ENCODE assay signal across 8 cellular contexts in the genomic region with DNA sequence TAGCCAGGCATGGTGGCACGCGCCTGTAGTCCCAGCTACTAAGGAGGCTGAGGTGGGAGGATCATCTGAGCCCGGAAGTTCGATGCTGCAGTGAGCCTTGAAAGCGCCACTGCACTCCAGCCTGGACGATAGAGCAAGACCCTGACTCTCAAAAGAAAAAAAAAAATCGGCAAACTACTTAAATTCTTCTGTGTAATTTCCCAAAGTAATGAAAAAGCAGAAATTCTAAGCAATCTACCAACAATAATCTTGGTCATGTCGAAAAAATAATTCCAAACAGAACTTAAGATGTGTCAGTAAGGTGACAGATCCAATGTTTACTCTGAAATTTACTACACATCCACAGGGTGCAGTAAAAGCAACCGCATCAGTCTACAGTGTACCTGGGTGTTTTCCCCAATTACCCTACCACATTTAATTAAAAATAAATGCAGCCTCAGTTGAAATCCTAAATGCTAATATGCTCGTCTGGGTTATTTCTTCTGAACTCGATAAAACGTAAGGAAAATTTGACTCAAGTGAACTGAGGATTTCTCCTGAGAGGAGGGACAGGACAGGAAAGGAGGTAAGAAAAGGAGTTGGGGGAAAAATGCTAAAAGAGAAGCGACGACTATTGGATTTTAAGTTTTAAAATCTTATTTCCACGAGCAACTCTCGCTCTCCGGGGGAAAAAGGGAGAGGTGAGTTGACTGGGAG. TPM values are rescaled to one million over a fixed set of nuclear protein-coding genes. Genes with fewer than 3 reads are reported as not detected.
DNase-seq lines count a peak whose midpoint lies in the region; ATAC-seq and TF ChIP-seq lines count a peak whose summit lies in the region.

No MANE protein-coding gene starts in this region.

- H3K9ac ChIP-seq in SK-N-MC (ENCODE audit: insufficient read length) (peak overlapping the region; percentile 83), neural progenitor cell (peak overlapping the region; percentile 68)

- H3K27ac ChIP-seq in GM23338 (ENCODE audit: low read depth): peak overlapping the region; percentile 78
- H3K27ac ChIP-seq in SK-N-MC: peak overlapping the region; percentile 71
- H3K27ac ChIP-seq in neural progenitor cell: no peak overlapping the region

- peak overlapping the region; percentile 98 for H3K4me3 Mint-ChIP-seq in GM23338
- peak overlapping the region; percentile 91 for H3K4me3 Mint-ChIP-seq in neural progenitor cell

- ATAC-seq in GM23338 (no peak), HG02981 (IDR thresholded peaks at IDR 0.05; ENCODE audit: unreplicated experiment) (no peak), GM18861 (IDR thresholded peaks at IDR 0.05; ENCODE audit: unreplicated experiment) (no peak)

- H3K4me3 ChIP-seq in GM23338 (peak overlapping the region; percentile 100), SK-N-MC (peak overlapping the region; percentile 93), epithelial cell of esophagus (ENCODE audit: low read length) (peak overlapping the region; percentile 96), neural progenitor cell (peak overlapping the region; percentile 91)

- H3F3A ChIP-seq in GM23338 (replicated peaks; ENCODE audit: low read depth): 0 out of 2 replicates have a peak, but pooled peaks cover 5% of the 10 kb centered on the region
- peaks cover 12% of the 10 kb centered on the region for H3F3A ChIP-seq in neural progenitor cell (ENCODE audit: low read depth)

- DNase-seq in DMS53 (lab: John Stamatoyannopoulos, UW) (peak; percentile 57), GM23338 (ENCODE audit: low spot score) (no peak), SK-N-MC (ENCODE audit: low read depth, low spot score) (no peak), epithelial cell of esophagus (ENCODE audit: low read depth) (peak; percentile 27), neural progenitor cell (ENCODE audit: low spot score) (no peak), amniotic stem cell (lab: John Stamatoyannopoulos, UW) (no peak)

- TF ChIP-seq CTCF in GM23338 (conservative IDR thresholded peaks at IDR 0.05; ENCODE audit: low read depth in 2 of 2): no peak
- TF ChIP-seq CTCF in epithelial cell of esophagus (IDR thresholded peaks at IDR 0.05; ENCODE audit: insufficient read depth, low read depth, low read length, missing control alignments): no peak
- no peak for TF ChIP-seq CTCF in neural progenitor cell (IDR thresholded peaks at IDR 0.05)

- H3K4me1 ChIP-seq in GM23338 (ENCODE audit: insufficient read depth): 0 out of 2 replicates have a peak, but pooled peaks cover 6% of the 10 kb centered on the region
- H3K4me1 ChIP-seq in neural progenitor cell: peaks cover 3% of the 10 kb centered on the region

- no peaks in the 10 kb centered on the region for H3K27me3 ChIP-seq in GM23338 (ENCODE audit: insufficient read depth)
- H3K27me3 ChIP-seq in neural progenitor cell: no peaks in the 10 kb centered on the region

- peaks cover 7% of the 10 kb centered on the region for H3K4me1 Mint-ChIP-seq in GM23338
- peaks cover 9% of the 10 kb centered on the region for H3K4me1 Mint-ChIP-seq in neural progenitor cell

- peaks cover 55% of the 10 kb centered on the region for H3K79me2 ChIP-seq in GM23338 (replicated peaks; ENCODE audit: insufficient read depth)
- H3K79me2 ChIP-seq in neural progenitor cell (ENCODE audit: low read depth): peaks cover 53% of the 10 kb centered on the region

- peak overlapping the region; percentile 94 for H3K27ac Mint-ChIP-seq in GM23338
- peak overlapping the region; percentile 40 for H3K27ac Mint-ChIP-seq in neural progenitor cell

- H3K36me3 ChIP-seq in GM23338 (ENCODE audit: insufficient read depth) (no peaks in the 10 kb centered on the region), SK-N-MC (ENCODE audit: insufficient read depth, low read length) (no peaks in the 10 kb centered on the region; the same call in 1 of the 2 replicates), neural progenitor cell (no peaks in the 10 kb centered on the region)

- H3K4me2 ChIP-seq in GM23338 (peak overlapping the region; percentile 97), neural progenitor cell (peak overlapping the region; percentile 93)

- peaks cover 11% of the 10 kb centered on the region for H3K27me3 Mint-ChIP-seq in GM23338 (ENCODE audit: insufficient read depth, low read depth, poor library complexity)
- H3K27me3 Mint-ChIP-seq in neural progenitor cell (ENCODE audit: insufficient read depth, low read depth): peaks cover 5% of the 10 kb centered on the region

- no peaks in the 10 kb centered on the region for H3K9me2 ChIP-seq in GM23338 (ENCODE audit: insufficient read depth)

- H3K9me3 Mint-ChIP-seq in GM23338: no peaks in the 10 kb centered on the region
- no peaks in the 10 kb centered on the region for H3K9me3 Mint-ChIP-seq in neural progenitor cell

- H2AFZ ChIP-seq in GM23338 (peak overlapping the region; percentile 86), neural progenitor cell (replicated peaks) (peak overlapping the region; percentile 94)

- no peaks in the 10 kb centered on the region; the same call in 1 of the 2 replicates for H4K20me1 ChIP-seq in GM23338 (replicated peaks; ENCODE audit: insufficient read depth)
- H4K20me1 ChIP-seq in neural progenitor cell (ENCODE audit: low read depth): no peaks in the 10 kb centered on the region

- H3K36me3 Mint-ChIP-seq in GM23338 (ENCODE audit: low read depth) (peaks cover 20% of the 10 kb centered on the region), neural progenitor cell (no peaks in the 10 kb centered on the region)

- H3K9me3 ChIP-seq in SK-N-MC (ENCODE audit: low read depth, low read length) (no peaks in the 10 kb centered on the region), neural progenitor cell (ENCODE audit: low read depth) (no peaks in the 10 kb centered on the region)

TF ChIP-seq in GM23338, 12 proteins besides CTCF, POLR2A, EP300 and RAD21 (continues in another document):
- TF ChIP-seq, protein P1, sequence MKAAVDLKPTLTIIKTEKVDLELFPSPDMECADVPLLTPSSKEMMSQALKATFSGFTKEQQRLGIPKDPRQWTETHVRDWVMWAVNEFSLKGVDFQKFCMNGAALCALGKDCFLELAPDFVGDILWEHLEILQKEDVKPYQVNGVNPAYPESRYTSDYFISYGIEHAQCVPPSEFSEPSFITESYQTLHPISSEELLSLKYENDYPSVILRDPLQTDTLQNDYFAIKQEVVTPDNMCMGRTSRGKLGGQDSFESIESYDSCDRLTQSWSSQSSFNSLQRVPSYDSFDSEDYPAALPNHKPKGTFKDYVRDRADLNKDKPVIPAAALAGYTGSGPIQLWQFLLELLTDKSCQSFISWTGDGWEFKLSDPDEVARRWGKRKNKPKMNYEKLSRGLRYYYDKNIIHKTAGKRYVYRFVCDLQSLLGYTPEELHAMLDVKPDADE (IDR thresholded peaks at IDR 0.05): no peak
- no peak for TF ChIP-seq ZNF331 (CRISPR knock-in tag; IDR thresholded peaks at IDR 0.05; ENCODE audit: low read depth)
- no peak for TF ChIP-seq EZH2phosphoT487 (IDR thresholded peaks at IDR 0.05; ENCODE audit: unreplicated experiment)

RNA-seq across cellular contexts. Expression of a gene that starts 0.8 kb away (rescaled TPM):
- total RNA-seq in GM23338 (2014; rRNA removed; shearing (Covaris generic)): 115 and 133 TPM in 2 replicates
- 140 and 158 TPM in 2 replicates for polyA plus RNA-seq in GM23338 (2016; fragmentation: Nextera tagmentation; extraction: Ambion mirVana)
- 67.1 and 92.9 TPM in 2 replicates for total RNA-seq in neural progenitor cell (ENCODE audit: low replicate concordance)

RNA-seq across cellular contexts. Expression of a gene that starts 44.1 kb away (rescaled TPM):
- total RNA-seq in GM23338 (2014; rRNA removed; shearing (Covaris generic)): 16.9 and 17.2 TPM in 2 replicates
- 8.9 and 9.6 TPM in 2 replicates for polyA plus RNA-seq in GM23338 (2016; fragmentation: Nextera tagmentation; extraction: Ambion mirVana)
- total RNA-seq in neural progenitor cell (ENCODE audit: low replicate concordance): 18.0 and 33.1 TPM in 2 replicates

RNA-seq across cellular contexts. Expression of a gene that starts 48.4 kb away (rescaled TPM):
- total RNA-seq in GM23338 (2014; rRNA removed; shearing (Covaris generic)): 74.4 and 75.6 TPM in 2 replicates
- polyA plus RNA-seq in GM23338 (2016; fragmentation: Nextera tagmentation; extraction: Ambion mirVana): 29.7 and 33.3 TPM in 2 replicates
- 69.4 and 100 TPM in 2 replicates for total RNA-seq in neural progenitor cell (ENCODE audit: low replicate concordance)

Comparison
In these comparisons a context has a peak if more than half of its experiments do, and no peak if none do; other contexts are left out.
1. DNase-seq: peak in DMS53 (single experiment) and epithelial cell of esophagus (single experiment); none in GM23338 (single experiment), SK-N-MC (single experiment), neural progenitor cell (single experiment) and amniotic stem cell (single experiment).
2. Peak in every context shown above with its lines, with median percentiles within 50 percentile points of each other: H3K4me3 ChIP-seq.